ENCODE assay signal across 1 cellular context in genomic region chr19:10292789-10293636, GRCh38.
A peak's percentile ranks its signal among the peaks of the same experiment; 100 is the strongest.
TF ChIP-seq lines count a peak whose summit lies in the region.

No MANE protein-coding gene starts in this region.

TF ChIP-seq in H1, 55 proteins besides CTCF, POLR2A, EP300 and RAD21:
- TF ChIP-seq SIN3A (conservative IDR thresholded peaks at IDR 0.05 in 1 of 2, IDR thresholded peaks at IDR 0.05 in 1 of 2; ENCODE audit: low read depth in 1 of 2, low read length in 2 of 2) (no peak), ZNF274 (IDR thresholded peaks at IDR 0.05; ENCODE audit: borderline replicate concordance, extremely low read depth, low read length) (no peak), SIRT6 (IDR thresholded peaks at IDR 0.05; ENCODE audit: low read length) (no peak), EZH2 (IDR thresholded peaks at IDR 0.05; ENCODE audit: low read depth, low read length, severe bottlenecking) (peak; percentile 24), TAF1 (IDR thresholded peaks at IDR 0.05; ENCODE audit: low read depth, low read length) (peak; percentile 33; the same call in 1 of the 2 replicates), RBBP5 (IDR thresholded peaks at IDR 0.05; ENCODE audit: borderline replicate concordance, low read depth, low read length) (0 out of 2 replicates have a peak, but pooled peaks have one; percentile 21), KDM4A (IDR thresholded peaks at IDR 0.05; ENCODE audit: low read depth, low read length, severe bottlenecking) (peak; percentile 25)
